ENCODE assay signal across 1 cellular context in genomic region chr18:56598422-56598821, GRCh38.
TF ChIP-seq lines count a peak whose summit lies in the region.

No MANE protein-coding gene starts in this region.

TF ChIP-seq in GM23338, 12 proteins besides CTCF, POLR2A, EP300 and RAD21 (continued from another document):
- TF ChIP-seq ZNF462 (CRISPR knock-in tag; IDR thresholded peaks at IDR 0.05) (no peak), STAT1 (IDR thresholded peaks at IDR 0.05; ENCODE audit: unreplicated experiment) (no peak), EZH2phosphoT487 (IDR thresholded peaks at IDR 0.05; ENCODE audit: unreplicated experiment) (no peak), CREB1 (CRISPR knock-in tag; IDR thresholded peaks at IDR 0.05; ENCODE audit: low read depth) (no peak), ZNF114 (CRISPR knock-in tag; IDR thresholded peaks at IDR 0.05) (no peak), NANOG (IDR thresholded peaks at IDR 0.05; ENCODE audit: borderline replicate concordance) (no peak), ZNF331 (CRISPR knock-in tag; IDR thresholded peaks at IDR 0.05; ENCODE audit: low read depth) (no peak)
